In the genomic region with DNA sequence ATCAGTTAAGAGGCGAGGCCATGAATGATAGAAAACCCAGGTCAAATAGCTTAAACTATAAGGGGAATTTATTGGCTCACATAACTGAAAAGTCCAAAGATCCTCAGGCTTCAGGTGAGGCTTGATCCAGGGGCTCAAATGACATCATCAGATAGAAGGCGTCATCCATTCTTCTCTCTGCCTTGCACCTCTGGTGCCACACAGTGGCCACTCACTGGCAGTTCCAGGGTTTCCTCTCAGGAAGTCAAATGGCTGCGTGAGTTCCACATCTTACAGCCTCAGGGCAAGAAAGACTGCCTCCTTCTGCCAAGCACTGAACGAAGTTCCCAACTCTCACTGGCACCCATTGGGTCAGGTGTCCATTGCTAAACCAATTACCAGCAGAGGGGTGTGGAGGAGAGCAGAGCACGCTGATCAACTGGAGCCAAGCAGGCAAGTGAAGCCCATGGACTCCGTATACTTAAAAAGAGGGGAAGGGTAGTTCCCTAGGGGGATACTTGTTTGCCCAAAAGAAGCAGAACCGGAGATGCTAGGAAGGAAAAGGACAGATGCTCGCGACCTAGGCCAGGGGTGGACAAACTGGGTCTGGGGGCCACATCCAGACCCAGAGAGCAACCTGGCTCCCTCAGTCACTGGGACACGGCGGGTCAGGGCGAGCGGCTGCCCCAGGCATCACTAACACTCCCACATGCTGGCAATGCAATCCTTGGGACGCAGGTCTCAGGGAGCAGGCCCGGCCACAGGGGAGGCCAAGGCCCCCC, we compare ENCODE assay signal across 8 cellular contexts.
A peak's percentile ranks its signal among the peaks of the same experiment; 100 is the strongest.
DNase-seq lines count a peak whose midpoint lies in the region; ATAC-seq and TF ChIP-seq lines count a peak whose summit lies in the region.

No MANE protein-coding gene starts in this region.

- no peak overlapping the region for H3K27ac ChIP-seq in psoas muscle

- 75 to 81% (median 78%) methylated on average over 15 of the region's 15 CpGs for WGBS in psoas muscle, 3 donors

- no peaks in the 10 kb centered on the region for H3K36me3 ChIP-seq in psoas muscle (ENCODE audit: insufficient read depth in 1 of 2, low read depth in 1 of 2)

- intact Hi-C loops in psoas muscle (cut with DNase I), result loop anchor here (5.0 to 10.0 kb wide), 4 partner anchors 249 to 756 kb away; no protein-coding TSS in a partner anchor

- TF ChIP-seq CTCF in psoas muscle (IDR thresholded peaks at IDR 0.05), result peak; percentile 32

- DNase-seq in DMS 273 (lab: John Stamatoyannopoulos, UW; ENCODE audit: unreplicated experiment) (peak; percentile 67), DMS 273 treated with DMSO at 0.1 percent for 48 hours (lab: John Stamatoyannopoulos, UW) (no peak), NAMALWA (ENCODE audit: low spot score) (peak; percentile 68), dermis blood vessel endothelial cell (peak; percentile 70), psoas muscle (no peak), NCI-H1417 treated with DMSO at 0.1 percent for 48 hours (lab: John Stamatoyannopoulos, UW) (no peak)

- ATAC-seq in psoas muscle, result peak in 3 of 4 donors; percentile 75 to 83 (median 76)
- ATAC-seq in GM19351 (IDR thresholded peaks at IDR 0.05; ENCODE audit: unreplicated experiment), result no peak
- no peak for ATAC-seq in GM21529 (IDR thresholded peaks at IDR 0.05; ENCODE audit: unreplicated experiment)

- H3K9me3 ChIP-seq in psoas muscle, result no peaks in the 10 kb centered on the region

- no peaks in the 10 kb centered on the region for H3K27me3 ChIP-seq in psoas muscle (ENCODE audit: insufficient read depth in 3 of 3, low read length in 2 of 3)

- H3K4me3 ChIP-seq in psoas muscle, result no peak overlapping the region

- H3K4me1 ChIP-seq in psoas muscle, result no peaks in the 10 kb centered on the region

Comparison
In these comparisons a context has a peak if more than half of its experiments do, and no peak if none do; other contexts are left out.
1. DNase-seq: peak in DMS 273 (single experiment), NAMALWA (single experiment) and dermis blood vessel endothelial cell (single experiment); none in DMS 273 treated with DMSO at 0.1 percent for 48 hours (single experiment), psoas muscle (0 of 2) and NCI-H1417 treated with DMSO at 0.1 percent for 48 hours (single experiment).
2. ATAC-seq: peak in psoas muscle (3 of 4); none in GM19351 (single experiment) and GM21529 (single experiment).